Comparison of ENCODE assay signal across 9 cellular contexts in the genomic region with DNA sequence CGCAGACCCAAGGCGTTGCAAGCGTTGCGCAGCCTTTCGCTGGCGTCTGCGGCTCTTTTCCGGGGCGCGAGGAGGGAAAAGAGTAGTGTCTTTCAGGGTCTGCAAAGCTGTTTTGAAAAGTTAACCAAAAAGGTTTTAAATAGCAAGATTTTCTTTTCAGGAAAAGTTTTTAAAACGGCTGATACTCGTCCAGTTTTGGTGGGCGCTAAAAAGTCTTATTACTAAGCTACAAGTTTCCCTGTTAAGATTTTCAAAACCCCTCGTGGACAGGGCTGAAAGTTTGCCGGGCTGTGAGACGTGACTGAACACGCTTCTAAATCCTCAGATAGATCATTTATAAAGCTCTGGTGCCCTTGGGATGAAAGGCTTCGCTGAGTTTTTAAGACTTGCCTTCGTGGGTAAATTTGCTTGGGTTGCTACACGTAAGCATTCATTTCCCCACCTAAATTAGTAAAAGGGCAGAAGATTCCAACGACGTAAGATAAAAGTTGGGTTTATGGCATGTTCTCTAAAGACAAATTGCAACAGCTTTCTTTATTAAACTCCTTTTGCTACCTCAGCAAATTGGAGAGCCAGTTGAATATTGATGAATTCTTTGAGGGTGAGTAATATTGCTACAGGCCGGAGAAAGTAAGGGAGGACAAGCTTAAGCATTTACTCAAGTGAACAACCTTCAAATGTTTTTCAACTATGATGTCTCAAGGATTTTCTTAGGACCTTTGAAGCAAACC.
DNase-seq lines count a peak whose midpoint lies in the region; TF ChIP-seq lines count a peak whose summit lies in the region.
"Had no signal": no experiment of that assay in that cellular context is flagged by ENCODE, and none has a peak within 500 bp of the region (broad histone marks: within the 10 kb centered on the region; RNA-seq: fewer than 3 reads in every experiment).

No MANE protein-coding gene starts in this region.

- in situ Hi-C loops in astrocyte of the cerebellum (cut with HindIII; ENCODE audit: low sequenced_read_pairs): no loop called here

- CTCF ChIA-PET in HEK293 (lab: Yijun Ruan, JAX): no interaction called here

- H3K27ac Mint-ChIP-seq in mesothelial cell of epicardium: peak overlapping the region; percentile 61
- no peak overlapping the region for H3K27ac Mint-ChIP-seq in activated T-helper 2 cell treated with anti-CD3 and anti-CD28 coated beads, Interferon-gamma antibody, Interleukin-2, Interleukin-4, amounts not matched to agents 10 μg/mL and 5 μg/mL and 100 μg/mL, durations not matched to agents 14 hours and 24 hours and 36 hours

- H3K9me3 ChIP-seq in HEK293 (ENCODE audit: control insufficient read depth, insufficient read depth, low read depth, low read length): no peaks in the 10 kb centered on the region

- H3K4me1 Mint-ChIP-seq in mesothelial cell of epicardium: peaks cover 38% of the 10 kb centered on the region
- peaks cover 22% of the 10 kb centered on the region for H3K4me1 Mint-ChIP-seq in activated T-helper 2 cell treated with anti-CD3 and anti-CD28 coated beads, Interferon-gamma antibody, Interleukin-2, Interleukin-4, amounts not matched to agents 10 μg/mL and 5 μg/mL and 100 μg/mL, durations not matched to agents 14 hours and 24 hours and 36 hours (ENCODE audit: low read depth)

- intact Hi-C loops in activated T-helper 2 cell treated with anti-CD3 and anti-CD28 coated beads, Interferon-gamma antibody, Interleukin-2, Interleukin-4, amounts not matched to agents 10 μg/mL and 5 μg/mL and 100 μg/mL, durations not matched to agents 14 hours and 24 hours and 36 hours (cut with micrococcal nuclease): no loop called here

- H3K36me3 ChIP-seq in HEK293 (ENCODE audit: control insufficient read depth in 2 of 2, insufficient read depth in 1 of 2, low read length in 2 of 2): peaks cover 0 to 5% of the 10 kb centered on the region in 2 experiments; a peak in 1 of 3 replicates

- H3K27ac ChIP-seq in HEK293 (ENCODE audit: extremely low read depth, low read depth, low read length): no peak overlapping the region

- H3K27me3 Mint-ChIP-seq in mesothelial cell of epicardium (ENCODE audit: low read depth): peaks cover 8% of the 10 kb centered on the region
- H3K27me3 Mint-ChIP-seq in activated T-helper 2 cell treated with anti-CD3 and anti-CD28 coated beads, Interferon-gamma antibody, Interleukin-2, Interleukin-4, amounts not matched to agents 10 μg/mL and 5 μg/mL and 100 μg/mL, durations not matched to agents 14 hours and 24 hours and 36 hours (ENCODE audit: low read depth): peaks cover 17% of the 10 kb centered on the region

- H3K9me3 Mint-ChIP-seq in mesothelial cell of epicardium: peaks cover 22% of the 10 kb centered on the region
- H3K9me3 Mint-ChIP-seq in activated T-helper 2 cell treated with anti-CD3 and anti-CD28 coated beads, Interferon-gamma antibody, Interleukin-2, Interleukin-4, amounts not matched to agents 10 μg/mL and 5 μg/mL and 100 μg/mL, durations not matched to agents 14 hours and 24 hours and 36 hours: no peaks in the 10 kb centered on the region

- H3K36me3 Mint-ChIP-seq in mesothelial cell of epicardium: no peaks in the 10 kb centered on the region
- peaks cover 12% of the 10 kb centered on the region for H3K36me3 Mint-ChIP-seq in activated T-helper 2 cell treated with anti-CD3 and anti-CD28 coated beads, Interferon-gamma antibody, Interleukin-2, Interleukin-4, amounts not matched to agents 10 μg/mL and 5 μg/mL and 100 μg/mL, durations not matched to agents 14 hours and 24 hours and 36 hours (ENCODE audit: low read depth)

- POLR2A ChIA-PET in HEK293 (lab: Yijun Ruan, JAX): interaction anchor here (1.1 kb wide), 1 partner anchor 16 kb away, joined by 3 read pairs; no protein-coding TSS in a partner anchor

- TF ChIP-seq CTCF in HEK293 (tag by site-specific recombination; IDR thresholded peaks at IDR 0.05) (no peak), astrocyte of the cerebellum (IDR thresholded peaks at IDR 0.05; ENCODE audit: low read depth, low read length, missing control alignments) (no peak), mesothelial cell of epicardium (IDR thresholded peaks at IDR 0.05; ENCODE audit: unreplicated experiment) (no peak)

- peak; percentile 33 for DNase-seq in AG08395 (ENCODE audit: low spot score)
- peak; percentile 23 for DNase-seq in astrocyte of the cerebellum (ENCODE audit: low read depth)
- no peak for DNase-seq in mesothelial cell of epicardium (ENCODE audit: low spot score in 2 of 2, unreplicated experiment in 2 of 2)
- no peak for DNase-seq in GM19238 (ENCODE audit: insufficient read length, low spot score)
- no peak for DNase-seq in NCI-H510A (lab: John Stamatoyannopoulos, UW)
- no peak for DNase-seq in activated T-helper 2 cell treated with anti-CD3 and anti-CD28 coated beads, Interferon-gamma antibody, Interleukin-2, Interleukin-4, amounts not matched to agents 10 μg/mL and 5 μg/mL and 100 μg/mL, durations not matched to agents 14 hours and 24 hours and 36 hours (ENCODE audit: low spot score)
- no peak for DNase-seq in activated CD4-positive, alpha-beta T cell treated with anti-CD3 and anti-CD28 coated beads for 48 hours
- DNase-seq: NCI-H2107 had no signal

- H3K4me3 ChIP-seq in HEK293 (ENCODE audit: low read depth, low read length) (no peak overlapping the region), astrocyte of the cerebellum (ENCODE audit: low read depth, low read length) (peak overlapping the region; percentile 59)

- no peaks in the 10 kb centered on the region for H3K4me1 ChIP-seq in HEK293 (ENCODE audit: control insufficient read depth, insufficient read depth, low read length)

- peak overlapping the region; percentile 58 for H3K4me3 Mint-ChIP-seq in mesothelial cell of epicardium
- H3K4me3 Mint-ChIP-seq in activated T-helper 2 cell treated with anti-CD3 and anti-CD28 coated beads, Interferon-gamma antibody, Interleukin-2, Interleukin-4, amounts not matched to agents 10 μg/mL and 5 μg/mL and 100 μg/mL, durations not matched to agents 14 hours and 24 hours and 36 hours (ENCODE audit: low read depth): no peak overlapping the region

TF ChIP-seq in HEK293, 187 proteins besides CTCF, POLR2A, EP300 and RAD21:
- TF ChIP-seq ZNF24 (tag by site-specific recombination; IDR thresholded peaks at IDR 0.05) (no peak), PRDM1 (tag by site-specific recombination; IDR thresholded peaks at IDR 0.05) (0 out of 2 replicates have a peak, but pooled peaks have one; percentile 19)
- TF ChIP-seq, protein P1, sequence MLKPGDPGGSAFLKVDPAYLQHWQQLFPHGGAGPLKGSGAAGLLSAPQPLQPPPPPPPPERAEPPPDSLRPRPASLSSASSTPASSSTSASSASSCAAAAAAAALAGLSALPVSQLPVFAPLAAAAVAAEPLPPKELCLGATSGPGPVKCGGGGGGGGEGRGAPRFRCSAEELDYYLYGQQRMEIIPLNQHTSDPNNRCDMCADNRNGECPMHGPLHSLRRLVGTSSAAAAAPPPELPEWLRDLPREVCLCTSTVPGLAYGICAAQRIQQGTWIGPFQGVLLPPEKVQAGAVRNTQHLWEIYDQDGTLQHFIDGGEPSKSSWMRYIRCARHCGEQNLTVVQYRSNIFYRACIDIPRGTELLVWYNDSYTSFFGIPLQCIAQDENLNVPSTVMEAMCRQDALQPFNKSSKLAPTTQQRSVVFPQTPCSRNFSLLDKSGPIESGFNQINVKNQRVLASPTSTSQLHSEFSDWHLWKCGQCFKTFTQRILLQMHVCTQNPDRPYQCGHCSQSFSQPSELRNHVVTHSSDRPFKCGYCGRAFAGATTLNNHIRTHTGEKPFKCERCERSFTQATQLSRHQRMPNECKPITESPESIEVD (tag by site-specific recombination; IDR thresholded peaks at IDR 0.05): peak; percentile 67
TF ChIP-seq in HEK293: peak in this region for 2.

Comparison
In these comparisons a context has a peak if more than half of its experiments do, and no peak if none do; other contexts are left out.
1. DNase-seq: peak in AG08395 (single experiment) and astrocyte of the cerebellum (single experiment); none in mesothelial cell of epicardium (0 of 2), GM19238 (single experiment), NCI-H510A (single experiment), activated T-helper 2 cell treated with anti-CD3 and anti-CD28 coated beads, Interferon-gamma antibody, Interleukin-2, Interleukin-4, amounts not matched to agents 10 μg/mL and 5 μg/mL and 100 μg/mL, durations not matched to agents 14 hours and 24 hours and 36 hours (single experiment) and activated CD4-positive, alpha-beta T cell treated with anti-CD3 and anti-CD28 coated beads for 48 hours (single experiment).